8 cellular contexts compared by ENCODE assay signal in the genomic region with DNA sequence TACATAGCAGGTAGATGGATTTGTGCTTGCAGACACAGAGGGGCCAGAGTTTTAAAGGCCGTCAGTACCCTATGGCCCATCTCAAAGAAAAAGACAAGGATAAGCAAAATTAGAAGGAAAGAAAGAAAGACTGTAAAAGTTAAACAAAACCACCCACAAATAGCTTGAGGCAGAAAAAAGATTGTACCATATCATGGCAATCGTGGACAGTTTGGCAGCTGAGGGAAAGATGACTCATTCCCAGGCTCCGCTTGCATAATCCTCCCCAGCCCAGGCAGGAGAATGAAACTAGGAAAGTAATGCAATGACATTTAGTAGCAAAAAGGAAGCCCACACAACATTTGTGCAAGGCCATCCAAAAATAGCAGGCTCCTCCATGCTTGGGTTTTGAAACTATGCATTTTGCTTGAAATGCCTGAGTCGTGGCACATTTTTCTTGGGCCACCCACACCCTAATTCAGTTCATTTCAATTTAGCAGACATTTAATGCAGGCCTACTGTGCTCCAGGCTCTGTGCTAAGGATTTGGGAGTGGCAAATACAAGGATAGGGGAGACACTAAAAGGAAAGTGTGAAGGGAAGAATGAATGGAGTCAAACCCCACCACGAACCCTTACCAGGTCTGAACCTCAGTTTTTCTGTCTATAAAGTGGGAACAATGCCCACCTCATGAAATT. TPM values are rescaled to one million over a fixed set of nuclear protein-coding genes. Genes with fewer than 3 reads are reported as not detected.
DNase-seq lines count a peak whose midpoint lies in the region; ATAC-seq and TF ChIP-seq lines count a peak whose summit lies in the region.

No MANE protein-coding gene starts in this region.

- H3K79me1 ChIP-seq in mesenchymal stem cell (replicated peaks; ENCODE audit: low read length, poor library complexity, severe bottlenecking), result no peaks in the 10 kb centered on the region

- H3K27me3 Mint-ChIP-seq in progenitor cell of endocrine pancreas, result peaks cover 10% of the 10 kb centered on the region

- peak overlapping the region; percentile 75 for H2BK120ac ChIP-seq in mesenchymal stem cell (ENCODE audit: low read depth, low read length)

- peak overlapping the region; percentile 87 to 100 for H2BK12ac ChIP-seq in mesenchymal stem cell (ENCODE audit: low read length in 2 of 2)

- no peaks in the 10 kb centered on the region for H3K36me3 ChIP-seq in mesenchymal stem cell (ENCODE audit: control insufficient read depth in 1 of 2, insufficient read depth in 2 of 2, low read depth in 1 of 2, low read length in 2 of 2)
- no peaks in the 10 kb centered on the region for H3K36me3 ChIP-seq in suprapubic skin

- H3K27me3 ChIP-seq in mesenchymal stem cell (ENCODE audit: control insufficient read depth in 1 of 2, insufficient read depth in 1 of 2, low read length in 2 of 2) (no peaks in the 10 kb centered on the region), suprapubic skin (no peaks in the 10 kb centered on the region)

- peak overlapping the region; percentile 61 for H3K9ac ChIP-seq in mesenchymal stem cell (ENCODE audit: low read length)

- TF ChIP-seq POLR2A in suprapubic skin (IDR thresholded peaks at IDR 0.05), result no peak

- POLR2A ChIA-PET in RWPE1 (lab: Yijun Ruan, JAX; ENCODE audit: low non-redundant PET), result interaction anchor here (0.6 kb wide), 1 partner anchor 74 kb away, joined by 3 read pairs; no protein-coding TSS in a partner anchor

- H3K4me1 ChIP-seq in mesenchymal stem cell (ENCODE audit: control insufficient read depth, insufficient read depth, low read depth, low read length) (peaks cover 13% of the 10 kb centered on the region), suprapubic skin (peaks cover 40% of the 10 kb centered on the region)

- H3K4ac ChIP-seq in mesenchymal stem cell (ENCODE audit: low read depth in 1 of 2, low read length in 2 of 2), result peak overlapping the region; percentile 84 to 96

- H3K36me3 Mint-ChIP-seq in progenitor cell of endocrine pancreas (ENCODE audit: insufficient read depth), result no peaks in the 10 kb centered on the region

- no peak overlapping the region for H3K4me3 ChIP-seq in coronary artery
- peak overlapping the region in 1 of 2 experiments; percentile 8 for H3K4me3 ChIP-seq in mesenchymal stem cell (ENCODE audit: insufficient read depth in 1 of 2, low read depth in 1 of 2, low read length in 2 of 2)
- H3K4me3 ChIP-seq in suprapubic skin, result no peak overlapping the region

- peak overlapping the region; percentile 88 to 90 for H3K18ac ChIP-seq in mesenchymal stem cell (ENCODE audit: low read depth in 1 of 2, low read length in 2 of 2)

- H3K4me2 ChIP-seq in mesenchymal stem cell (ENCODE audit: low read length, poor library complexity, severe bottlenecking), result no peak overlapping the region

- H3K9me3 ChIP-seq in mesenchymal stem cell (ENCODE audit: control insufficient read depth, low read length) (no peaks in the 10 kb centered on the region), suprapubic skin (no peaks in the 10 kb centered on the region)

- peak overlapping the region; percentile 38 for H4K8ac ChIP-seq in mesenchymal stem cell (ENCODE audit: low read length)

- no peak overlapping the region for H3K23ac ChIP-seq in mesenchymal stem cell (ENCODE audit: low read length in 2 of 2)

- no peak overlapping the region for H3K14ac ChIP-seq in mesenchymal stem cell (ENCODE audit: low read length in 2 of 2)

- peak overlapping the region; percentile 55 for H2BK15ac ChIP-seq in mesenchymal stem cell (ENCODE audit: low read depth, poor library complexity, severe bottlenecking)

- TF ChIP-seq EP300 in suprapubic skin (IDR thresholded peaks at IDR 0.05), result no peak

- H3K27ac Mint-ChIP-seq in progenitor cell of endocrine pancreas, result no peak overlapping the region

- peak; percentile 20 for DNase-seq in activated T-cell treated with anti-CD3 and anti-CD28 coated beads for 24 hours (ENCODE audit: low read depth)
- DNase-seq in activated T-cell treated with anti-CD3 and anti-CD28 coated beads for 4 hours, result no peak
- DNase-seq in RWPE1 (ENCODE audit: low spot score), result peak; percentile 94
- peak; percentile 87 for DNase-seq in coronary artery (ENCODE audit: low spot score)
- DNase-seq in mesenchymal stem cell, result peak; percentile 98
- peak in 1 of 2 donors; percentile 89 for DNase-seq in suprapubic skin (ENCODE audit: low spot score in 2 of 2)
- DNase-seq in progenitor cell of endocrine pancreas (ENCODE audit: low spot score, unreplicated experiment), result no peak

- no peak for ATAC-seq in HG02852 (IDR thresholded peaks at IDR 0.05; ENCODE audit: unreplicated experiment)

- peak overlapping the region; percentile 85 for H4K91ac ChIP-seq in mesenchymal stem cell (ENCODE audit: low read length)

- WGBS in mesenchymal stem cell, result 33% methylated on average over 3 of the region's 5 CpGs
- WGBS in suprapubic skin, result 18% methylated on average over 5 of the region's 5 CpGs

- no peak overlapping the region for H3K4me3 Mint-ChIP-seq in progenitor cell of endocrine pancreas (ENCODE audit: low read depth)

- CTCF ChIA-PET in RWPE1 (lab: Yijun Ruan, JAX), result interaction anchor here (0.5 to 1.0 kb wide), 2 partner anchors 25 to 45 kb away, joined by 3 to 4 read pairs; no protein-coding TSS in a partner anchor

- TF ChIP-seq CTCF in RWPE1 (conservative IDR thresholded peaks at IDR 0.05; ENCODE audit: low read depth) (no peak), coronary artery (IDR thresholded peaks at IDR 0.05) (no peak), suprapubic skin (IDR thresholded peaks at IDR 0.05) (no peak), progenitor cell of endocrine pancreas (IDR thresholded peaks at IDR 0.05; ENCODE audit: unreplicated experiment) (no peak)

- H3K4me1 Mint-ChIP-seq in progenitor cell of endocrine pancreas (ENCODE audit: low read depth), result peaks cover 2% of the 10 kb centered on the region

- peak overlapping the region; percentile 57 for H2AK5ac ChIP-seq in mesenchymal stem cell (ENCODE audit: low read length, severe bottlenecking)

- peak overlapping the region; percentile 90 for H3K27ac ChIP-seq in RWPE1
- H3K27ac ChIP-seq in coronary artery, result peak overlapping the region; percentile 12 to 74
- H3K27ac ChIP-seq in mesenchymal stem cell (ENCODE audit: low read length, poor library complexity, severe bottlenecking), result peak overlapping the region; percentile 66
- H3K27ac ChIP-seq in suprapubic skin, result peak overlapping the region; percentile 72

- H2BK5ac ChIP-seq in mesenchymal stem cell (ENCODE audit: low read depth, low read length, poor library complexity, severe bottlenecking), result no peak overlapping the region

- no peaks in the 10 kb centered on the region for H3K9me3 Mint-ChIP-seq in progenitor cell of endocrine pancreas (ENCODE audit: low read depth)

- no peak overlapping the region for H2AFZ ChIP-seq in mesenchymal stem cell (ENCODE audit: low read depth, low read length)

RNA-seq across cellular contexts. Expression of gene SMAD3, which starts 40.9 kb away (rescaled TPM):
- 126 TPM for polyA plus RNA-seq in mesenchymal stem cell (2013, experiment 1 of 2)
- 125 TPM for polyA plus RNA-seq in mesenchymal stem cell (2013, experiment 2 of 2)
- total RNA-seq in suprapubic skin (10 to 100 TPM; 41.9 to 94.9 (median 56.1) TPM), progenitor cell of endocrine pancreas (49.9 and 51.3 TPM in 2 replicates)

Comparison
In these comparisons a context has a peak if more than half of its experiments do, and no peak if none do; other contexts are left out.
1. DNase-seq: peak in activated T-cell treated with anti-CD3 and anti-CD28 coated beads for 24 hours (single experiment), RWPE1 (single experiment), coronary artery (single experiment) and mesenchymal stem cell (single experiment); none in activated T-cell treated with anti-CD3 and anti-CD28 coated beads for 4 hours (single experiment) and progenitor cell of endocrine pancreas (single experiment).
2. Peak in every context shown above with its lines, with median percentiles within 50 percentile points of each other: H3K27ac ChIP-seq.